ENCODE assay signal across 9 cellular contexts in genomic region chr20:62405981-62406513, GRCh38. TPM values are rescaled to one million over a fixed set of nuclear protein-coding genes. Genes with fewer than 3 reads are reported as not detected.
DNase-seq lines count a peak whose midpoint lies in the region; ATAC-seq and TF ChIP-seq lines count a peak whose summit lies in the region.
"Had no signal": no experiment of that assay in that cellular context is flagged by ENCODE, and none has a peak within 500 bp of the region (broad histone marks: within the 10 kb centered on the region; RNA-seq: fewer than 3 reads in every experiment).

No MANE protein-coding gene starts in this region.

- H3K27me3 ChIP-seq in Loucy (ENCODE audit: insufficient read depth, low read length, poor library complexity, severe bottlenecking), result no peaks in the 10 kb centered on the region
- H3K27me3 ChIP-seq in dorsolateral prefrontal cortex, result no peaks in the 10 kb centered on the region
- H3K27me3 ChIP-seq in naive thymus-derived CD4-positive, alpha-beta T cell (ENCODE audit: control insufficient read depth in 2 of 2, insufficient read depth in 2 of 2, low read length in 2 of 2), result no peaks in the 10 kb centered on the region

- peak overlapping the region in 25 of 59 donors; percentile 2 to 84 (median 36) for H3K27ac ChIP-seq in dorsolateral prefrontal cortex
- peak overlapping the region; percentile 76 for H3K27ac ChIP-seq in naive thymus-derived CD4-positive, alpha-beta T cell (ENCODE audit: low read depth, low read length)

- no peaks in the 10 kb centered on the region for H3F3A ChIP-seq in Loucy (ENCODE audit: low read depth)

- peaks cover 0 to 2% (median 0%) of the 10 kb centered on the region in 11 donors for H3K9me3 Mint-ChIP-seq in naive thymus-derived CD4-positive, alpha-beta T cell

- ATAC-seq in naive thymus-derived CD4-positive, alpha-beta T cell, result no peak

- H3K9ac ChIP-seq in Loucy (ENCODE audit: low read depth, low read length, poor library complexity, severe bottlenecking), result peak overlapping the region; percentile 83

- H3K9me2 ChIP-seq in Loucy (replicated peaks; ENCODE audit: low read depth, low read length), result no peaks in the 10 kb centered on the region

- peaks cover 11% of the 10 kb centered on the region for H4K20me1 ChIP-seq in Loucy (ENCODE audit: insufficient read depth, low read length, poor library complexity, severe bottlenecking)

- H3K4me3 Mint-ChIP-seq in naive thymus-derived CD4-positive, alpha-beta T cell, result peak overlapping the region; percentile 54 to 90 (median 74)

- POLR2A ChIA-PET in naive thymus-derived CD4-positive, alpha-beta T cell (lab: Charles Lee), result no interaction called here

- peaks cover 0 to 3% (median 0%) of the 10 kb centered on the region in 5 donors for H3K27me3 Mint-ChIP-seq in naive thymus-derived CD4-positive, alpha-beta T cell

- CTCF ChIA-PET in naive thymus-derived CD4-positive, alpha-beta T cell (lab: Charles Lee), result no interaction called here

- peaks cover 35% of the 10 kb centered on the region for H3K4me1 ChIP-seq in Loucy (ENCODE audit: insufficient read depth, low read length, poor library complexity, severe bottlenecking)
- peaks cover 17 to 23% of the 10 kb centered on the region in 2 donors for H3K4me1 ChIP-seq in naive thymus-derived CD4-positive, alpha-beta T cell (ENCODE audit: control insufficient read depth in 2 of 2, insufficient read depth in 2 of 2, low read length in 2 of 2)

- in situ Hi-C loops in GM13976 (cut with MboI; ENCODE audit: low sequenced_read_pairs, unreplicated experiment), result no loop called here

- DNase-seq in AG10803 (ENCODE audit: low read depth) (no peak), dorsolateral prefrontal cortex (no peak), GM13976 (ENCODE audit: low spot score) (no peak), activated gamma-delta T cell (lab: John Stamatoyannopoulos, UW) (no peak), dedifferentiated amniotic fluid mesenchymal stem cell (ENCODE audit: extremely low spot score) (no peak)
- no peak for DNase-seq in naive thymus-derived CD4-positive, alpha-beta T cell
- DNase-seq in effector CD4-positive, alpha-beta T cell, result no peak
- DNase-seq: NCI-H1436 had no signal

- TF ChIP-seq CTCF in AG10803 (conservative IDR thresholded peaks at IDR 0.05; ENCODE audit: low read length) (no peak), Loucy (conservative IDR thresholded peaks at IDR 0.05; ENCODE audit: low read length) (no peak), dorsolateral prefrontal cortex (IDR thresholded peaks at IDR 0.05 in 54 of 56, conservative IDR thresholded peaks at IDR 0.05 in 2 of 56; ENCODE audit: low read depth in 1 of 56, partially characterized antibody in 56 of 56) (no peak), GM13976 (IDR thresholded peaks at IDR 0.05; ENCODE audit: borderline replicate concordance, control extremely low read depth, extremely low read depth, insufficient read depth, missing control alignments) (no peak)

- peaks cover 28% of the 10 kb centered on the region for H3K79me2 ChIP-seq in Loucy (ENCODE audit: insufficient read depth, low read length)

- H3K4me1 Mint-ChIP-seq in naive thymus-derived CD4-positive, alpha-beta T cell, result peaks cover 20 to 31% (median 26%) of the 10 kb centered on the region in 7 donors

- peaks cover 0 to under 1% (median 0%) of the 10 kb centered on the region in 5 donors for H3K36me3 Mint-ChIP-seq in naive thymus-derived CD4-positive, alpha-beta T cell

- peak overlapping the region in 7 of 9 donors; percentile 25 to 80 (median 59) for H3K27ac Mint-ChIP-seq in naive thymus-derived CD4-positive, alpha-beta T cell

- H2AFZ ChIP-seq in Loucy (ENCODE audit: low read length), result no peak overlapping the region

- H3K4me2 ChIP-seq in Loucy (ENCODE audit: low read depth, low read length, poor library complexity, severe bottlenecking), result peak overlapping the region; percentile 85

- H3K4me3 ChIP-seq in AG10803 (ENCODE audit: low read length) (peak overlapping the region; percentile 64), Loucy (ENCODE audit: low read length, poor library complexity, severe bottlenecking) (peak overlapping the region; percentile 87), dorsolateral prefrontal cortex (peak overlapping the region; percentile 52 to 85 (median 71))
- H3K4me3 ChIP-seq in naive thymus-derived CD4-positive, alpha-beta T cell (ENCODE audit: low read length), result peak overlapping the region; percentile 57

- intact Hi-C loops in dorsolateral prefrontal cortex (cut with DNase I), result loop anchor here (2.0 to 5.0 kb wide), 4 partner anchors 101 to 391 kb away; partner anchors contain the start of genes MRGBP (in 1 of the 2) and TAF4 (in 1 of the 2)
- intact Hi-C loops in naive thymus-derived CD4-positive, alpha-beta T cell (cut with micrococcal nuclease), result loop anchor here (2.0 to 5.0 kb wide), 2 partner anchors 339 to 386 kb away; no protein-coding TSS in a partner anchor

- no peaks in the 10 kb centered on the region for H3K9me3 ChIP-seq in Loucy (ENCODE audit: insufficient read depth, low read depth, low read length)
- H3K9me3 ChIP-seq in naive thymus-derived CD4-positive, alpha-beta T cell (ENCODE audit: control insufficient read depth in 2 of 3, low read length in 3 of 3), result no peaks in the 10 kb centered on the region

- no peaks in the 10 kb centered on the region for H3K36me3 ChIP-seq in Loucy (ENCODE audit: insufficient read depth, low read length)
- H3K36me3 ChIP-seq in naive thymus-derived CD4-positive, alpha-beta T cell (ENCODE audit: control insufficient read depth in 2 of 3, insufficient read depth in 3 of 3, low read length in 3 of 3), result peaks cover 0 to 18% (median 0%) of the 10 kb centered on the region in 3 experiments

RNA-seq across cellular contexts. Expression of gene CABLES2, which starts 1.0 kb away (rescaled TPM):
- total RNA-seq in dorsolateral prefrontal cortex, result 10 to 100 TPM in 99 of 120 experiments, 1 to 10 TPM in 21; 7.0 to 18.7 (median 11.9) TPM
- 10 to 100 TPM in 1 of 5 experiments, 1 to 10 TPM in 4; 4.3 to 16.7 (median 6.3) TPM for total RNA-seq in naive thymus-derived CD4-positive, alpha-beta T cell
- polyA plus RNA-seq in naive thymus-derived CD4-positive, alpha-beta T cell, result 1 to 10 TPM in 1 of 2 donors, under 1 TPM in 1; 0.61 to 1.8 TPM

RNA-seq across cellular contexts. Expression of gene RPS21, which starts 19.1 kb away (rescaled TPM):
- total RNA-seq in dorsolateral prefrontal cortex, result 100 to 1,000 TPM; 411 to 983 (median 581) TPM
- total RNA-seq in naive thymus-derived CD4-positive, alpha-beta T cell, result 1,000 to 10,000 TPM; 2,026 to 3,407 (median 3,308) TPM
- polyA plus RNA-seq in naive thymus-derived CD4-positive, alpha-beta T cell, result 1,000 to 10,000 TPM; 3,163 to 3,458 TPM

RNA-seq across cellular contexts. Expression of gene RBBP8NL, which starts 21.3 kb away (rescaled TPM):
- total RNA-seq in dorsolateral prefrontal cortex, result 1 to 10 TPM in 4 of 120 experiments, under 1 TPM in 56, not detected in 60; 0.14 to 1.7 (median 0.29) TPM
- not detected for total RNA-seq in naive thymus-derived CD4-positive, alpha-beta T cell
- polyA plus RNA-seq in naive thymus-derived CD4-positive, alpha-beta T cell, result not detected

RNA-seq across cellular contexts. Expression of gene LAMA5, which starts 38.9 kb away (rescaled TPM):
- total RNA-seq in dorsolateral prefrontal cortex, result 100 to 1,000 TPM in 30 of 120 experiments, 10 to 100 TPM in 90; 31.1 to 179 (median 80.7) TPM
- 1 to 10 TPM in 1 of 5 experiments, under 1 TPM in 4; 0.05 to 1.3 (median 0.57) TPM for total RNA-seq in naive thymus-derived CD4-positive, alpha-beta T cell
- not detected for polyA plus RNA-seq in naive thymus-derived CD4-positive, alpha-beta T cell
